Comparison of ENCODE assay signal across 1 cellular context in genomic region chr10:58453098-58453497, GRCh38.
TF ChIP-seq lines count a peak whose summit lies in the region.

No MANE protein-coding gene starts in this region.

TF ChIP-seq in HepG2, 621 proteins besides CTCF, POLR2A, EP300 and RAD21 (continued from another document):
- no peak for TF ChIP-seq ZNF737 (CRISPR knock-in tag; IDR thresholded peaks at IDR 0.05; ENCODE audit: borderline replicate concordance)
- TF ChIP-seq ZSCAN5A (CRISPR knock-in tag; IDR thresholded peaks at IDR 0.05; ENCODE audit: borderline replicate concordance): no peak
- no peak for TF ChIP-seq ZNF18 (CRISPR knock-in tag; IDR thresholded peaks at IDR 0.05; ENCODE audit: insufficient replicate concordance)
- TF ChIP-seq MLX (CRISPR knock-in tag; IDR thresholded peaks at IDR 0.05): no peak
- TF ChIP-seq PCBP2 (optimal IDR thresholded peaks at IDR 0.05; ENCODE audit: low read depth, low read length, poor library complexity, severe bottlenecking): no peak
- TF ChIP-seq TFE3 (CRISPR knock-in tag; IDR thresholded peaks at IDR 0.05): no peak
- 0 out of 2 replicates have a peak, but pooled peaks have one; percentile 38 for TF ChIP-seq FOXA3 (CRISPR knock-in tag; IDR thresholded peaks at IDR 0.05)
- TF ChIP-seq NR3C1 (CRISPR knock-in tag; IDR thresholded peaks at IDR 0.05): no peak
- no peak for TF ChIP-seq XBP1 (CRISPR knock-in tag; IDR thresholded peaks at IDR 0.05)
- TF ChIP-seq ZKSCAN5 (CRISPR knock-in tag; IDR thresholded peaks at IDR 0.05): no peak
- TF ChIP-seq ZNF660 (CRISPR knock-in tag; IDR thresholded peaks at IDR 0.05; ENCODE audit: borderline replicate concordance, low read depth): no peak
- no peak for TF ChIP-seq KMT2B (CRISPR knock-in tag; IDR thresholded peaks at IDR 0.05)
- TF ChIP-seq, protein P1, sequence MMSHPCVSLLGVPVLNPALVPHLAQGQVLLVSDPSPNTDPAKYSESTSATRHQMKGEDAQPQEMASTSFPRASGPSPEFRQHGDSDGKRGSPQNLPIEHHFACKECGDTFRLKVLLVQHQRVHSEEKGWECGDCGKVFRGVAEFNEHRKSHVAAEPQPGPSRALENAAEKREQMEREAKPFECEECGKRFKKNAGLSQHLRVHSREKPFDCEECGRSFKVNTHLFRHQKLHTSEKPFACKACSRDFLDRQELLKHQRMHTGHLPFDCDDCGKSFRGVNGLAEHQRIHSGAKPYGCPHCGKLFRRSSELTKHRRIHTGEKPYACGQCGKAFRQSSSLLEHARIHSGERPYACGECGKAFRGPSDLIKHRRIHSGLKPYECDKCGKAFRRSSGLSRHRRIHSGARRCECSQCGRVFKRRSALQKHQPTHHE (CRISPR knock-in tag; IDR thresholded peaks at IDR 0.05; ENCODE audit: borderline replicate concordance): no peak
- peak; percentile 92 for TF ChIP-seq TFAP4 (IDR thresholded peaks at IDR 0.05; ENCODE audit: borderline replicate concordance, low read depth)
- TF ChIP-seq SP5 (CRISPR knock-in tag; IDR thresholded peaks at IDR 0.05; ENCODE audit: borderline replicate concordance, low read depth): 0 out of 2 replicates have a peak, but pooled peaks have one; percentile 30
- TF ChIP-seq ATF7 (IDR thresholded peaks at IDR 0.05): no peak
- TF ChIP-seq ATF7 (CRISPR knock-in tag; IDR thresholded peaks at IDR 0.05): no peak
